29 cellular contexts compared by ENCODE assay signal in genomic region chr5:173703466-173703865, GRCh38.
"Had no signal": no experiment of that assay in that cellular context is flagged by ENCODE, and none has a peak within 500 bp of the region (broad histone marks: within the 10 kb centered on the region; RNA-seq: fewer than 3 reads in every experiment).

No MANE protein-coding gene starts in this region.

- H3K27ac ChIP-seq: ascending aorta, breast epithelium, cardiac muscle cell, colonic mucosa, esophagus muscularis mucosa, foreskin keratinocyte, gastrocnemius medialis, heart left ventricle, VCaP had no signal

- DNase-seq: activated B cell treated with CpG ODN at 0.5 μM for 24 hours; activated CD4-positive, alpha-beta memory T cell treated with anti-CD3 and anti-CD28 coated beads, Interleukin-2, amount 10 ng/mL, durations not matched to agents 7 days and 5 days; activated CD4-positive, alpha-beta T cell treated with anti-CD3 and anti-CD28 coated beads for 36 hours; activated CD4-positive, alpha-beta T cell treated with anti-CD3 and anti-CD28 coated beads, Interleukin-2, amount 10 ng/mL, durations not matched to agents 24 days and 14 days; activated CD8-positive, alpha-beta memory T cell treated with anti-CD3 and anti-CD28 coated beads, Interleukin-2, amount 50 U/mL, for 48 hours; activated gamma-delta T cell; activated naive CD4-positive, alpha-beta T cell; activated naive CD4-positive, alpha-beta T cell treated with anti-CD3 and anti-CD28 coated beads, Interleukin-2, amount 10 ng/mL, durations not matched to agents 7 days and 5 days; activated naive CD8-positive, alpha-beta T cell treated with anti-CD3 and anti-CD28 coated beads, Interleukin-2, amount 10 ng/mL, durations not matched to agents 7 days and 5 days; activated T-cell treated with anti-CD3 and anti-CD28 coated beads for 4 hours; activated T-cell treated with anti-CD3 and anti-CD28 coated beads, Interleukin-2, amount 50 U/mL, for 24 hours; activated T-cell treated with anti-CD3 and anti-CD28 coated beads, Interleukin-2, amount 50 U/mL, for 72 hours; central memory CD4-positive, alpha-beta T cell; cerebellar nuclear complex; colonic mucosa; effector memory CD4-positive, alpha-beta T cell; endodermal cell; foreskin keratinocyte; gastrocnemius medialis; glutamatergic neuron; heart left ventricle; T-helper 1 cell; T-helper 17 cell; T1000 had no signal

- H3K36me3 ChIP-seq: ascending aorta, breast epithelium, cardiac muscle cell, colonic mucosa, esophagus muscularis mucosa, gastrocnemius medialis, heart left ventricle had no signal

- H3K27me3 ChIP-seq: ascending aorta, breast epithelium, cardiac muscle cell, colonic mucosa, esophagus muscularis mucosa, foreskin keratinocyte, gastrocnemius medialis, heart left ventricle had no signal

- H3K4me3 ChIP-seq: ascending aorta, breast epithelium, cardiac muscle cell, colonic mucosa, esophagus muscularis mucosa, gastrocnemius medialis, heart left ventricle had no signal

- H3K9me3 ChIP-seq: ascending aorta, breast epithelium, colonic mucosa, esophagus muscularis mucosa, gastrocnemius medialis, heart left ventricle had no signal

- H3K4me1 ChIP-seq: breast epithelium, colonic mucosa, foreskin keratinocyte had no signal
